Comparison of ENCODE assay signal across 8 cellular contexts in the genomic region with DNA sequence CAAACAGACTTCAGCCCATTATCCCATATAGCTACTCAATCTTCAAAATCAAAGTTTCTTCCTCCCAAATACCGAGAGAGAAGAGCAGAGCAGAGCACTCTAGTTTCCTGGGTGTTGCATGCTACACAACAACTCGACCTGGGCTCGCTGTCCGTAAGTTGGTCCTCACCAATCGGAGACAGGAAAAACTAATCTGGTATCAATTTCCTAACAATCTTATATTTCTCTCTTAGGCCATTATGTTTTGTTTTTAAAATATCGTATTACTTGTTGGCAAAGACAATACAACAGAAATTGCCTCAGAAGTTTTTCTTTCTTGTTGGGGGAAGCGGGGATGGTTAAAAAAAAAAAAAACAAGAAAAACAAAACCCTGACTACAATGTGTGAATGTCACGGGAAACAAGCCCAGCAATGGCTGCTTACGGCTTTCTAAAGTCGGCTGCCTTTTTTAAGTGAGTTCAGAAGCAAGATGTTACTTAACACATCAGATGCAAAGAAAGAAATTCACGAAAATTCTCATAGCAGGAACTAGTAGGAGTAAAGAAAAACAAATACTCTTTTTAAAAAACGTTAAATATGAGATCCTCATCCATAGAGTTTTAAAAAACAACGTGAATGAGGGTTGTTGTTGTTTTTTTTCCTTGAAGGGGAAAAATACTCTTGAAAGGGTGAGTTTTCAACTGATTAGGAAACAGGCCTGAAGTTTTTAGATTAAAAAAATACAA. TPM values are rescaled to one million over a fixed set of nuclear protein-coding genes. Genes with fewer than 3 reads are reported as not detected.
DNase-seq lines count a peak whose midpoint lies in the region; ATAC-seq and TF ChIP-seq lines count a peak whose summit lies in the region.

No MANE protein-coding gene starts in this region.

- H3K9me3 Mint-ChIP-seq in activated CD8-positive, alpha-beta T cell treated with anti-CD3 and anti-CD28 coated beads for 36 hours = no peaks in the 10 kb centered on the region

- no peaks in the 10 kb centered on the region for H3K9me3 ChIP-seq in HUES48 (ENCODE audit: control insufficient read depth, insufficient read depth, low read length)
- no peaks in the 10 kb centered on the region for H3K9me3 ChIP-seq in right cardiac atrium (ENCODE audit: control insufficient read depth, low read length)

- peak overlapping the region; percentile 87 for H3K4me3 ChIP-seq in HUES48 (ENCODE audit: low read depth, low read length)
- H3K4me3 ChIP-seq in right cardiac atrium (ENCODE audit: low read length) = peak overlapping the region; percentile 88

- H3K4me1 ChIP-seq in HUES48 (ENCODE audit: control insufficient read depth, insufficient read depth, low read length) (peaks cover 41% of the 10 kb centered on the region), right cardiac atrium (ENCODE audit: control insufficient read depth, insufficient read depth, low read length) (peaks cover 16% of the 10 kb centered on the region)

- DNase-seq in Daoy (ENCODE audit: low read depth) = peak; percentile 29
- peak; percentile 35 for DNase-seq in activated CD8-positive, alpha-beta T cell treated with anti-CD3 and anti-CD28 coated beads for 36 hours
- DNase-seq in right cardiac atrium = peak in 1 of 3 donors; percentile 61
- DNase-seq in retina = peak; percentile 42
- no peak for DNase-seq in omental fat pad (ENCODE audit: low spot score)
- no peak for DNase-seq in SHP77 treated with DMSO at 0.1 percent for 48 hours (lab: John Stamatoyannopoulos, UW)

- TF ChIP-seq CTCF in activated CD8-positive, alpha-beta T cell treated with anti-CD3 and anti-CD28 coated beads for 36 hours (IDR thresholded peaks at IDR 0.05) = no peak
- TF ChIP-seq CTCF in omental fat pad (IDR thresholded peaks at IDR 0.05) = no peak

- peak overlapping the region; percentile 97 for H3K27ac Mint-ChIP-seq in activated CD8-positive, alpha-beta T cell treated with anti-CD3 and anti-CD28 coated beads for 36 hours

- H3K4me1 Mint-ChIP-seq in activated CD8-positive, alpha-beta T cell treated with anti-CD3 and anti-CD28 coated beads for 36 hours (ENCODE audit: low read depth) = peaks cover 47% of the 10 kb centered on the region

- POLR2A ChIA-PET in activated CD8-positive, alpha-beta T cell treated with anti-CD3 and anti-CD28 coated beads for 36 hours (lab: Charles Lee) = interaction anchor here (1.1 to 1.2 kb wide), 2 partner anchors 15 to 85 kb away, joined by 3 to 5 read pairs; no protein-coding TSS in a partner anchor

- CTCF ChIA-PET in activated CD8-positive, alpha-beta T cell treated with anti-CD3 and anti-CD28 coated beads for 36 hours (lab: Charles Lee) = interaction anchor here (2.1 kb wide), 1 partner anchor 16 kb away, joined by 9 read pairs; no protein-coding TSS in a partner anchor

- H3K27me3 ChIP-seq in HUES48 (ENCODE audit: control insufficient read depth, insufficient read depth, low read length) (no peaks in the 10 kb centered on the region), right cardiac atrium (ENCODE audit: control insufficient read depth, insufficient read depth) (no peaks in the 10 kb centered on the region)

- intact Hi-C loops in activated CD8-positive, alpha-beta T cell treated with anti-CD3 and anti-CD28 coated beads for 36 hours (cut with micrococcal nuclease) = loop anchor here (2.0 to 10.0 kb wide), 3 partner anchors 15 to 87 kb away; no protein-coding TSS in a partner anchor
- intact Hi-C loops in right cardiac atrium (cut with DNase I) = loop anchor here in 3 of 4 donors (5.0 to 10.0 kb wide), 4 partner anchors 40 to 80 kb away; no protein-coding TSS in a partner anchor

- no peaks in the 10 kb centered on the region for H3K36me3 ChIP-seq in HUES48 (ENCODE audit: control insufficient read depth, insufficient read depth, low read length)

- WGBS in right cardiac atrium = under 1% methylated on average over 13 of the region's 13 CpGs

- peak overlapping the region; percentile 90 for H3K9ac ChIP-seq in HUES48 (ENCODE audit: low read depth, low read length)

- no peak for ATAC-seq in activated CD8-positive, alpha-beta T cell treated with anti-CD3 and anti-CD28 coated beads for 36 hours
- no peak for ATAC-seq in right cardiac atrium
- no peak for ATAC-seq in omental fat pad (ENCODE audit: low FRiP score)
- ATAC-seq in HG03521 (IDR thresholded peaks at IDR 0.05; ENCODE audit: unreplicated experiment) = no peak

- peaks cover 36% of the 10 kb centered on the region for H3K36me3 Mint-ChIP-seq in activated CD8-positive, alpha-beta T cell treated with anti-CD3 and anti-CD28 coated beads for 36 hours (ENCODE audit: low read depth)

- peak overlapping the region; percentile 95 for H3K27ac ChIP-seq in HUES48 (ENCODE audit: low read depth, low read length)
- H3K27ac ChIP-seq in right cardiac atrium (ENCODE audit: low read length) = peak overlapping the region; percentile 65

- H3K4me3 Mint-ChIP-seq in activated CD8-positive, alpha-beta T cell treated with anti-CD3 and anti-CD28 coated beads for 36 hours = peak overlapping the region; percentile 94

- H3K27me3 Mint-ChIP-seq in activated CD8-positive, alpha-beta T cell treated with anti-CD3 and anti-CD28 coated beads for 36 hours = no peaks in the 10 kb centered on the region

RNA-seq across cellular contexts. Expression of a gene that starts 1.9 kb away (rescaled TPM):
- 32.7 and 35.0 TPM in 2 replicates for total RNA-seq in Daoy (2014; rRNA removed; shearing (Covaris generic))
- total RNA-seq in activated CD8-positive, alpha-beta T cell treated with anti-CD3 and anti-CD28 coated beads for 36 hours = 10 to 100 TPM; 54.4 to 60.2 TPM
- 10 to 100 TPM; 51.8 to 66.9 (median 59.1) TPM for total RNA-seq in right cardiac atrium
- polyA plus RNA-seq in right cardiac atrium = 40.9 TPM
- total RNA-seq in omental fat pad = 10 to 100 TPM; 41.3 to 54.7 (median 49.5) TPM

Comparison
In these comparisons a context has a peak if more than half of its experiments do, and no peak if none do; other contexts are left out.
1. DNase-seq: peak in Daoy (single experiment), activated CD8-positive, alpha-beta T cell treated with anti-CD3 and anti-CD28 coated beads for 36 hours (single experiment) and retina (single experiment); none in omental fat pad (single experiment) and SHP77 treated with DMSO at 0.1 percent for 48 hours (single experiment).